ENCODE assay signal across 8 cellular contexts in genomic region chr14:68979722-68980552, GRCh38. TPM values are rescaled to one million over a fixed set of nuclear protein-coding genes. Genes with fewer than 3 reads are reported as not detected.
DNase-seq lines count a peak whose midpoint lies in the region; ATAC-seq and TF ChIP-seq lines count a peak whose summit lies in the region.

No MANE protein-coding gene starts in this region.

- POLR2A ChIA-PET in CD4-positive, alpha-beta memory T cell (lab: Charles Lee; ENCODE audit: partially characterized antibody), result interaction anchor here (0.6 to 1.1 kb wide), 4 partner anchors 10 to 23 kb away, joined by 3 to 4 read pairs (median 4); no protein-coding TSS in a partner anchor

- H3K4me3 Mint-ChIP-seq in CD4-positive, alpha-beta memory T cell, result peak overlapping the region; percentile 85 to 95 (median 94)
- H3K4me3 Mint-ChIP-seq in neural crest cell, result peak overlapping the region; percentile 97

- H4K20me1 ChIP-seq in fibroblast of lung (ENCODE audit: control insufficient read depth, extremely low read depth, insufficient read depth, low read length), result no peaks in the 10 kb centered on the region

- CTCF ChIA-PET in CD4-positive, alpha-beta memory T cell (lab: Charles Lee; ENCODE audit: partially characterized antibody), result interaction anchor here (0.7 to 2.0 kb wide), 6 partner anchors 11 to 70 kb away, joined by 3 to 11 read pairs (median 3); no protein-coding TSS in a partner anchor

- H3K27me3 ChIP-seq in CD4-positive, alpha-beta memory T cell (ENCODE audit: insufficient read depth, low read length), result no peaks in the 10 kb centered on the region
- no peaks in the 10 kb centered on the region for H3K27me3 ChIP-seq in fibroblast of lung (ENCODE audit: control insufficient read depth, insufficient read depth, low read length)

- peaks cover 3 to 6% of the 10 kb centered on the region in 2 donors for H3K36me3 Mint-ChIP-seq in CD4-positive, alpha-beta memory T cell
- peaks cover 2% of the 10 kb centered on the region for H3K36me3 Mint-ChIP-seq in neural crest cell (ENCODE audit: low read depth)

- no peak for ATAC-seq in HG03457 (IDR thresholded peaks at IDR 0.05; ENCODE audit: unreplicated experiment)
- no peak for ATAC-seq in HG03196 (IDR thresholded peaks at IDR 0.05; ENCODE audit: unreplicated experiment)

- H3K4me1 Mint-ChIP-seq in CD4-positive, alpha-beta memory T cell, result peaks cover 24 to 34% (median 31%) of the 10 kb centered on the region in 4 donors
- peaks cover 29% of the 10 kb centered on the region for H3K4me1 Mint-ChIP-seq in neural crest cell

- peak overlapping the region; percentile 88 for H3K9ac ChIP-seq in fibroblast of lung (ENCODE audit: insufficient read depth, low read length)

- intact Hi-C loops in CD4-positive, alpha-beta memory T cell (cut with micrococcal nuclease), result loop anchor here (1.0 to 2.0 kb wide), 2 partner anchors 10 to 41 kb away; no protein-coding TSS in a partner anchor

- H3K9me3 ChIP-seq in CD4-positive, alpha-beta memory T cell (ENCODE audit: control insufficient read depth in 1 of 2, low read length in 2 of 2), result no peaks in the 10 kb centered on the region
- H3K9me3 ChIP-seq in fibroblast of lung (ENCODE audit: control insufficient read depth, insufficient read depth, low read depth, low read length), result no peaks in the 10 kb centered on the region

- no peak overlapping the region for H2AFZ ChIP-seq in fibroblast of lung (ENCODE audit: low read length)

- peaks cover 0 to 2% (median 0%) of the 10 kb centered on the region in 8 donors for H3K9me3 Mint-ChIP-seq in CD4-positive, alpha-beta memory T cell
- H3K9me3 Mint-ChIP-seq in neural crest cell, result no peaks in the 10 kb centered on the region

- peak overlapping the region in 6 of 7 donors; percentile 67 to 90 (median 83) for H3K27ac Mint-ChIP-seq in CD4-positive, alpha-beta memory T cell
- H3K27ac Mint-ChIP-seq in neural crest cell (ENCODE audit: unreplicated experiment), result no peak overlapping the region

- DNase-seq in CD4-positive, alpha-beta memory T cell, result no peak
- peak; percentile 35 for DNase-seq in HuH-7.5 (ENCODE audit: low spot score)
- peak; percentile 73 for DNase-seq in T1000 (lab: John Stamatoyannopoulos, UW)
- DNase-seq in fibroblast of lung (ENCODE audit: low read depth in 2 of 2), result peak in 1 of 2 donors; percentile 78
- peak; percentile 22 for DNase-seq in neural crest cell (ENCODE audit: low read depth, low spot score)
- DNase-seq in NCI-H1694 (lab: John Stamatoyannopoulos, UW), result no peak

- TF ChIP-seq CTCF in fibroblast of lung (conservative IDR thresholded peaks at IDR 0.05 in 1 of 2, IDR thresholded peaks at IDR 0.05 in 1 of 2; ENCODE audit: low read depth in 1 of 2, low read length in 2 of 2) (no peak), neural crest cell (conservative IDR thresholded peaks at IDR 0.05) (no peak)

- peak overlapping the region in 1 of 2 donors; percentile 77 for H3K4me3 ChIP-seq in CD4-positive, alpha-beta memory T cell (ENCODE audit: low read length in 2 of 2)
- peak overlapping the region; percentile 68 to 98 (median 82) for H3K4me3 ChIP-seq in fibroblast of lung (replicated peaks in 1 of 4; ENCODE audit: control extremely low read depth in 1 of 4, insufficient read depth in 1 of 4, low read depth in 3 of 4, low read length in 4 of 4)

- H3K4me1 ChIP-seq in CD4-positive, alpha-beta memory T cell (ENCODE audit: insufficient read depth, low read length), result peaks cover 21% of the 10 kb centered on the region
- peaks cover 44% of the 10 kb centered on the region for H3K4me1 ChIP-seq in fibroblast of lung (ENCODE audit: control insufficient read depth, extremely low read depth, insufficient read depth, low read length)

- no peaks in the 10 kb centered on the region for H3K27me3 Mint-ChIP-seq in CD4-positive, alpha-beta memory T cell
- peaks cover 6% of the 10 kb centered on the region for H3K27me3 Mint-ChIP-seq in neural crest cell (ENCODE audit: low read depth)

- peaks cover 41% of the 10 kb centered on the region for H3K79me2 ChIP-seq in fibroblast of lung (ENCODE audit: control insufficient read depth, insufficient read depth, low read length)

- no peaks in the 10 kb centered on the region for H3K36me3 ChIP-seq in CD4-positive, alpha-beta memory T cell (ENCODE audit: insufficient read depth, low read length)
- peaks cover 5% of the 10 kb centered on the region for H3K36me3 ChIP-seq in fibroblast of lung (ENCODE audit: control insufficient read depth, insufficient read depth, low read length)

- H3K27ac ChIP-seq in CD4-positive, alpha-beta memory T cell (ENCODE audit: low read depth, low read length), result no peak overlapping the region
- peak overlapping the region; percentile 97 for H3K27ac ChIP-seq in fibroblast of lung (ENCODE audit: insufficient read depth, low read length)

- peak overlapping the region; percentile 86 for H3K4me2 ChIP-seq in fibroblast of lung (ENCODE audit: extremely low read depth, insufficient read depth, low read length)

RNA-seq across cellular contexts. Expression of gene ACTN1, which starts 0.8 kb away (rescaled TPM):
- total RNA-seq in CD4-positive, alpha-beta memory T cell, result 10 to 100 TPM; 70.8 to 75.1 TPM
- polyA plus RNA-seq in CD4-positive, alpha-beta memory T cell, result 10 to 100 TPM; 33.6 to 63.3 TPM
- total RNA-seq in fibroblast of lung, result 178 and 254 TPM in 2 replicates
- 578 and 729 TPM in 2 replicates for polyA plus RNA-seq in fibroblast of lung
- 491 and 638 TPM in 2 replicates for polyA plus RNA-seq in fibroblast of lung (2012)
- 1,123 and 1,490 TPM in 2 replicates for polyA minus RNA-seq in fibroblast of lung (ENCODE audit: low replicate concordance)
- 73.9 and 77.1 TPM in 2 replicates for total RNA-seq in neural crest cell

Comparison
In these comparisons a context has a peak if more than half of its experiments do, and no peak if none do; other contexts are left out.
1. DNase-seq: peak in HuH-7.5 (single experiment), T1000 (single experiment) and neural crest cell (single experiment); none in CD4-positive, alpha-beta memory T cell (0 of 5) and NCI-H1694 (single experiment).